In the genomic region with DNA sequence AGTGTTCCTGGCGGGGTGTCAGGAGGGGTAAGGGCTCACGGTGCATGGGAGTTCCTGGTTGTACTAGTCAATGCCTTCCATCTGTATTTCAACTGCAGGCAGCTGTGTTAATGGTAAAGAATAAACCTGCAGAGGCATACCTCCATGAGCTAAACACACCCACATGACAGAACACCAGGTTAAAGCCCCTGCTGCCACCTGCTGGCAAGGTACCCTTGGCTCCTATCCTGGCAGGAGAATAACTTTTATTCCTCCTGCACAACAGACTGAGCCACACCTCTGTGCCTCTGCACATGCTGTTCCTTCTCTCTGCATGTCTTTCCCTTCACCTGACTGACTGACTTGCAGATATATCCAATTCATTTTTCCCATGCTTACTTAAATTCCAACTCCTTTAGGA, we compare ENCODE assay signal across 9 cellular contexts. TPM values are rescaled to one million over a fixed set of nuclear protein-coding genes. Genes with fewer than 3 reads are reported as not detected.
DNase-seq lines count a peak whose midpoint lies in the region; FAIRE-seq and TF ChIP-seq lines count a peak whose summit lies in the region.
"Had no signal": no experiment of that assay in that cellular context is flagged by ENCODE, and none has a peak within 500 bp of the region (broad histone marks: within the 10 kb centered on the region; RNA-seq: fewer than 3 reads in every experiment).

No MANE protein-coding gene starts in this region.

- no peak for FAIRE-seq in kidney (lab: Jason Lieb, UNC)
- FAIRE-seq: endometrium had no signal

- TF ChIP-seq CTCF in GM12873 (IDR thresholded peaks at IDR 0.05; ENCODE audit: insufficient read depth, low read depth, low read length, missing control alignments) = peak; percentile 59
- peak; percentile 18 for TF ChIP-seq CTCF in nephron progenitor cell (IDR thresholded peaks at IDR 0.05)
- TF ChIP-seq CTCF in kidney (IDR thresholded peaks at IDR 0.05; ENCODE audit: borderline replicate concordance, extremely low read depth, insufficient read depth) = no peak

- H3K4me3 Mint-ChIP-seq in activated T-cell treated with anti-CD3 and anti-CD28 coated beads, Interleukin-2, amount 50 U/mL, for 24 hours = no peak overlapping the region
- no peak overlapping the region for H3K4me3 Mint-ChIP-seq in nephron progenitor cell

- no peaks in the 10 kb centered on the region for H4K20me1 ChIP-seq in Karpas-422 (ENCODE audit: insufficient read depth, low read depth, low read length)

- no peaks in the 10 kb centered on the region for H3K4me1 ChIP-seq in Karpas-422 (ENCODE audit: low read length)
- no peaks in the 10 kb centered on the region for H3K4me1 ChIP-seq in kidney (ENCODE audit: control insufficient read depth in 1 of 2, insufficient read depth in 1 of 2, low read depth in 1 of 2, low read length in 2 of 2)

- H3K27ac Mint-ChIP-seq in activated T-cell treated with anti-CD3 and anti-CD28 coated beads, Interleukin-2, amount 50 U/mL, for 24 hours = no peak overlapping the region
- H3K27ac Mint-ChIP-seq in nephron progenitor cell = no peak overlapping the region

- H3K9me3 Mint-ChIP-seq in activated T-cell treated with anti-CD3 and anti-CD28 coated beads, Interleukin-2, amount 50 U/mL, for 24 hours = no peaks in the 10 kb centered on the region
- peaks cover 68% of the 10 kb centered on the region for H3K9me3 Mint-ChIP-seq in nephron progenitor cell

- H3K36me3 Mint-ChIP-seq in activated T-cell treated with anti-CD3 and anti-CD28 coated beads, Interleukin-2, amount 50 U/mL, for 24 hours (ENCODE audit: low read depth) = no peaks in the 10 kb centered on the region
- H3K36me3 Mint-ChIP-seq in nephron progenitor cell (ENCODE audit: low read depth) = no peaks in the 10 kb centered on the region

- no peak overlapping the region for H2AFZ ChIP-seq in Karpas-422 (ENCODE audit: low read length)

- DNase-seq in Karpas-422 = peak; percentile 56
- DNase-seq in activated T-cell treated with anti-CD3 and anti-CD28 coated beads, Interleukin-2, amount 50 U/mL, for 24 hours = peak; percentile 54
- peak; percentile 16 for DNase-seq in nephron progenitor cell
- no peak for DNase-seq in hypothalamus (lab: John Stamatoyannopoulos, UW)
- no peak for DNase-seq in nucleus accumbens (lab: John Stamatoyannopoulos, UW)
- no peak for DNase-seq in kidney
- DNase-seq in hippocampal formation (lab: John Stamatoyannopoulos, UW) = no peak

- H3K36me3 ChIP-seq in Karpas-422 (ENCODE audit: insufficient read depth, low read length) = no peaks in the 10 kb centered on the region
- H3K36me3 ChIP-seq in kidney (ENCODE audit: control insufficient read depth in 1 of 2, insufficient read depth in 2 of 2, low read length in 2 of 2) = no peaks in the 10 kb centered on the region

- H3K27me3 Mint-ChIP-seq in activated T-cell treated with anti-CD3 and anti-CD28 coated beads, Interleukin-2, amount 50 U/mL, for 24 hours = peaks cover 23% of the 10 kb centered on the region
- H3K27me3 Mint-ChIP-seq in nephron progenitor cell (ENCODE audit: low read depth, poor library complexity) = peaks cover 2% of the 10 kb centered on the region

- H3K4me3 ChIP-seq in Karpas-422 (ENCODE audit: low read length) (no peak overlapping the region), kidney (ENCODE audit: low read length in 2 of 2) (no peak overlapping the region)

- no peak overlapping the region for H3K27ac ChIP-seq in Karpas-422 (ENCODE audit: low read length)
- no peak overlapping the region for H3K27ac ChIP-seq in kidney (ENCODE audit: low read depth in 2 of 2, low read length in 2 of 2)

- H3K9me3 ChIP-seq in Karpas-422 (ENCODE audit: low read length) (no peaks in the 10 kb centered on the region), kidney (ENCODE audit: control insufficient read depth in 1 of 2, low read length in 2 of 2) (no peaks in the 10 kb centered on the region)

- no peaks in the 10 kb centered on the region for H3K9me2 ChIP-seq in Karpas-422 (replicated peaks; ENCODE audit: insufficient read depth, low read length)

- no peak overlapping the region for H3K4me2 ChIP-seq in Karpas-422 (ENCODE audit: low read depth, low read length, poor library complexity, severe bottlenecking)

- no peak overlapping the region for H3K9ac ChIP-seq in Karpas-422 (ENCODE audit: low read length)
- no peak overlapping the region for H3K9ac ChIP-seq in kidney (ENCODE audit: low read length in 2 of 2)

- H3K79me2 ChIP-seq in Karpas-422 (ENCODE audit: low read length) = no peaks in the 10 kb centered on the region

- H3K4me1 Mint-ChIP-seq in activated T-cell treated with anti-CD3 and anti-CD28 coated beads, Interleukin-2, amount 50 U/mL, for 24 hours (ENCODE audit: low read depth) = no peaks in the 10 kb centered on the region
- peaks cover 28% of the 10 kb centered on the region for H3K4me1 Mint-ChIP-seq in nephron progenitor cell

- H3K27me3 ChIP-seq in Karpas-422 (ENCODE audit: low read length) = no peaks in the 10 kb centered on the region

- intact Hi-C loops in kidney (cut with DNase I) = no loop called here

RNA-seq across cellular contexts. Expression of gene ITIH6, which starts 11.1 kb away (rescaled TPM):
- not detected in 2 replicates for total RNA-seq in Karpas-422 (2014; rRNA removed; shearing (Covaris generic); ENCODE audit: low replicate concordance)
- total RNA-seq in kidney = not detected
- not detected for polyA plus RNA-seq in kidney (ENCODE audit: insufficient read depth, low read depth, low replicate concordance)

RNA-seq across cellular contexts. Expression of gene MAGED2, which starts 20.6 kb away (rescaled TPM):
- total RNA-seq in Karpas-422 (2014; rRNA removed; shearing (Covaris generic); ENCODE audit: low replicate concordance) = 36.5 and 52.2 TPM in 2 replicates
- total RNA-seq in kidney = 185 TPM
- 285 TPM for polyA plus RNA-seq in kidney (ENCODE audit: insufficient read depth, low read depth, low replicate concordance)

Comparison
In these comparisons a context has a peak if more than half of its experiments do, and no peak if none do; other contexts are left out.
1. DNase-seq: peak in Karpas-422 (single experiment), activated T-cell treated with anti-CD3 and anti-CD28 coated beads, Interleukin-2, amount 50 U/mL, for 24 hours (single experiment) and nephron progenitor cell (single experiment); none in hypothalamus (0 of 51), nucleus accumbens (0 of 56), kidney (single experiment) and hippocampal formation (0 of 2).